Comparison of ENCODE assay signal across 8 cellular contexts in the genomic region with DNA sequence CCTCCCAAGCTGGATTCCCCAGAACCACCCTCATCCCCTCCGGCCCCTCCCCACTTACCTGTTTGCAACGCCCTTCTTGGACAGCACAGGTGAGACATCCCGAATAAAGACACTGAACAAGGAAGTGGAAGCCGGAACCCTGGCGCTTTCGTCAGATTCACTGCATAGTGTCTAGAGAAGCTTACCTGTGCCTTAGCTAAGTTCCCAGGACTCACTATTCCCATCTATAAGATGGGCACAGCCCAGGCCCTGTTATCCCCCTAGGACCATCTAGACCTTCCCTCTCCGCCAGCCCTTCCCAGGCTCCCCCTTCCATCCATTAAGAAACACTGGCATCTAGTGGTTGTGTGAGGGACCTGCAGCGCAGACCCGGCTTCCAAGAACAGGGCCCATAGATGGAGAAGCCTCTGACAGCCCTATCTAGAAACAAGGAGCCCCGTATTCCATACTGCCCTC. TPM values are rescaled to one million over a fixed set of nuclear protein-coding genes. Genes with fewer than 3 reads are reported as not detected.
DNase-seq lines count a peak whose midpoint lies in the region; ATAC-seq, FAIRE-seq and TF ChIP-seq lines count a peak whose summit lies in the region.

No MANE protein-coding gene starts in this region.

- H3K36me3 ChIP-seq in A673 (ENCODE audit: insufficient read depth, low read length, poor library complexity, severe bottlenecking), result no peaks in the 10 kb centered on the region
- no peaks in the 10 kb centered on the region for H3K36me3 ChIP-seq in left lung

- DNase-seq in A673 (ENCODE audit: low spot score), result peak; percentile 82
- DNase-seq in GM18507 (ENCODE audit: extremely low spot score, insufficient read length, low read depth), result no peak
- DNase-seq in NCI-H2029 (lab: John Stamatoyannopoulos, UW), result peak; percentile 65
- DNase-seq in chondrocyte (ENCODE audit: low spot score), result peak; percentile 58
- DNase-seq in left lung, result peak in 1 of 2 donors; percentile 45
- peak in 2 of 3 experiments; percentile 15 for DNase-seq in stimulated activated CD4-positive, alpha-beta T cell treated with anti-CD3 and anti-CD28 coated beads, TNF-alpha, amount 100 ng/mL, for 4 hours (ENCODE audit: low read depth in 3 of 3)

- peaks cover 60% of the 10 kb centered on the region for H3K27me3 Mint-ChIP-seq in chondrocyte (ENCODE audit: low read depth)

- peak; percentile 88 for TF ChIP-seq CTCF in A673 (conservative IDR thresholded peaks at IDR 0.05; ENCODE audit: low read depth, low read length)
- peak; percentile 89 for TF ChIP-seq CTCF in VCaP (conservative IDR thresholded peaks at IDR 0.05)
- peak; percentile 90 for TF ChIP-seq CTCF in chondrocyte (IDR thresholded peaks at IDR 0.05)
- TF ChIP-seq CTCF in left lung (IDR thresholded peaks at IDR 0.05), result peak; percentile 82 to 84

- H3K9me3 Mint-ChIP-seq in chondrocyte (ENCODE audit: low read depth), result no peaks in the 10 kb centered on the region

- H3K9me3 ChIP-seq in A673 (ENCODE audit: low read depth, low read length, poor library complexity, severe bottlenecking), result no peaks in the 10 kb centered on the region
- H3K9me3 ChIP-seq in left lung, result no peaks in the 10 kb centered on the region

- H3K4me3 ChIP-seq in A673 (ENCODE audit: low read depth, low read length, poor library complexity, severe bottlenecking) (no peak overlapping the region), left lung (no peak overlapping the region)

- H3K27me3 ChIP-seq in A673 (replicated peaks; ENCODE audit: insufficient read depth, low read depth, low read length, poor library complexity) (no peaks in the 10 kb centered on the region), left lung (peaks cover 2 to 67% of the 10 kb centered on the region in 2 donors)

- no TSS peak for BruUV-seq in A673 (replicated peaks; lab: Mats Ljungman, UMichigan)

- H3K4me1 Mint-ChIP-seq in chondrocyte (ENCODE audit: low read depth), result no peaks in the 10 kb centered on the region

- intact Hi-C loops in A673 (cut with micrococcal nuclease; ENCODE audit: unreplicated experiment) (loop anchor here (1.0 to 5.0 kb wide), 5 partner anchors 86 to 919 kb away; no protein-coding TSS in a partner anchor), left lung (cut with DNase I) (no loop called here)

- POLR2A ChIA-PET in A673 (lab: Charles Lee; ENCODE audit: low non-redundant PET), result no interaction called here

- no peaks in the 10 kb centered on the region for H3K36me3 Mint-ChIP-seq in chondrocyte (ENCODE audit: low read depth)

- no peak overlapping the region for H3K27ac Mint-ChIP-seq in chondrocyte (ENCODE audit: unreplicated experiment)

- no peak overlapping the region for H3K4me3 Mint-ChIP-seq in chondrocyte (ENCODE audit: unreplicated experiment)

- no peaks in the 10 kb centered on the region for H3K4me1 ChIP-seq in A673 (ENCODE audit: insufficient read depth, low read length, poor library complexity, severe bottlenecking)
- H3K4me1 ChIP-seq in left lung, result no peaks in the 10 kb centered on the region

- CTCF ChIA-PET in A673 (lab: Charles Lee), result interaction anchor here (0.6 to 1.1 kb wide), 3 partner anchors 23 to 208 kb away, joined by 3 to 4 read pairs (median 3); a partner anchor contains a TSS

- ATAC-seq in left lung, result peak; percentile 97
- no peak for ATAC-seq in HG03457 (IDR thresholded peaks at IDR 0.05; ENCODE audit: unreplicated experiment)

- peak; percentile 65 for FAIRE-seq in GM18507 (lab: Jason Lieb, UNC)

- H3K27ac ChIP-seq in A673 (ENCODE audit: low read depth, low read length, poor library complexity, severe bottlenecking) (no peak overlapping the region), VCaP (no peak overlapping the region), left lung (no peak overlapping the region)

RNA-seq across cellular contexts. Expression of a gene that starts 26.9 kb away (rescaled TPM):
- 936 and 996 TPM in 2 replicates for total RNA-seq in A673 (2021)
- 539 to 625 TPM (median 549 TPM) in 3 replicates for total RNA-seq in chondrocyte
- 100 to 1,000 TPM; 624 to 726 TPM for total RNA-seq in left lung

RNA-seq across cellular contexts. Expression of a gene that starts 36.8 kb away (rescaled TPM):
- 13.7 and 15.4 TPM in 2 replicates for total RNA-seq in A673 (2021)
- 1.6 to 2.1 TPM (median 1.9 TPM) in 3 replicates for total RNA-seq in chondrocyte
- 1 to 10 TPM; 6.9 to 7.7 TPM for total RNA-seq in left lung
